ENCODE assay signal across 9 cellular contexts in the genomic region with DNA sequence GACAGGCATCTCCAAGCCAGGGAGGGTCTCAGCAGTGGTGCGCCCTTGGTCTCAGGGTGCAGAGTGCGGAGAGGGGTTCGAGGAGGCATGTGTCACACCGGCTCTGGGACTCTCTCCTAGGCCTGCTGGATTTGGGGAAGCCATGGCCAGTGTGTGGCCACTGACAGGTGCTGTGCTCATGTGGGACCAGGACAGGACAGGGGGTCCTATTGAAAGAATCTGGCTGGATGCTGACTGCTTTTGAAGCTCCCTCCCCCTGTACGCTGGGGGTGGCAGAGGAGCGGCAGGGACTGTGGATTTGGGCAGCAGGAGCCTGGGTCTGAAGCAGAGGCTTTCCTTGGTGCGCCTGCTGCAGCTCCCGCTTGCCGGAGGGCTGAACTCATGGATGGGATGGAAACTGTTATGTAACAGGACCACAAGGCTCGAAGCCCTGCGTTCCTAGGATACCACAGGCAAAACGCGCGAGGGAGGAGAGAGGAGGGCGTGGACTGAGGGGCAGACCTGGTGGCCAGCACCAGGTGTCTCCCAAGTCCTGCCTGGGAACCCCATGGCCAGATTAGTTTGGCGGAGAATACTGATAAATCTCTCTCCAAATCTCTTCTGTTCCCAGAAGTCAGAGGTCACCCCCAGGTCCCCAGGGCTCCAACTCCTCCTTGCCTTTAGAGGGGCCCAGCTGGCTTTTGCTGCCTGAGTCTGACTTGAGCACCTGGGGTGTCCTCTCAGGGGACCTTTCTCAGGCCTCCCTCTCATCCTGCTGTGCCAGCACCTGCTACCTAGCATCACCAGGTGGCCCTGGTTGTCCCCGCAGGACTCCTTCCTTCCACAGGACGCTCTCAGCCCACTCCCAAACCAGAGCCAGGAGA. TPM values are rescaled to one million over a fixed set of nuclear protein-coding genes. Genes with fewer than 3 reads are reported as not detected.
A peak's percentile ranks its signal among the peaks of the same experiment; 100 is the strongest.
DNase-seq lines count a peak whose midpoint lies in the region; ATAC-seq and TF ChIP-seq lines count a peak whose summit lies in the region.
"Had no signal": no experiment of that assay in that cellular context is flagged by ENCODE, and none has a peak within 500 bp of the region (broad histone marks: within the 10 kb centered on the region; RNA-seq: fewer than 3 reads in every experiment).

No MANE protein-coding gene starts in this region.

- H3K27me3 ChIP-seq in left lung (no peaks in the 10 kb centered on the region), thyroid gland (no peaks in the 10 kb centered on the region)

- peaks cover 70% of the 10 kb centered on the region for H3K4me1 Mint-ChIP-seq in brain

- peak overlapping the region; percentile 17 to 34 for H3K4me3 ChIP-seq in left lung
- H3K4me3 ChIP-seq in thyroid gland (replicated peaks in 1 of 3) = peak overlapping the region in 1 of 3 donors; percentile 19

- H3K36me3 ChIP-seq in left lung = no peaks in the 10 kb centered on the region
- no peaks in the 10 kb centered on the region for H3K36me3 ChIP-seq in thyroid gland

- intact Hi-C loops in left lung (cut with DNase I) = no loop called here
- intact Hi-C loops in thyroid gland (cut with DNase I) = no loop called here

- no peak for TF ChIP-seq POLR2A in thyroid gland (IDR thresholded peaks at IDR 0.05)

- peak; percentile 71 for ATAC-seq in left lung
- ATAC-seq in HG03432 (IDR thresholded peaks at IDR 0.05; ENCODE audit: unreplicated experiment) = no peak
- no peak for ATAC-seq in HG03159 (IDR thresholded peaks at IDR 0.05; ENCODE audit: unreplicated experiment)

- peak overlapping the region; percentile 52 to 97 (median 94) for H3K27ac Mint-ChIP-seq in brain
- H3K27ac Mint-ChIP-seq: stimulated activated naive CD8-positive, alpha-beta T cell treated with anti-CD3 and anti-CD28 coated beads, Interleukin-15, Interleukin-2, amounts not matched to agents 100 ng/mL and 50 ng/mL, for 24 hours had no signal

- H3K9me3 ChIP-seq in left lung = no peaks in the 10 kb centered on the region
- H3K9me3 ChIP-seq in thyroid gland = no peaks in the 10 kb centered on the region

- H3K9me3 Mint-ChIP-seq in brain = no peaks in the 10 kb centered on the region
- H3K9me3 Mint-ChIP-seq: stimulated activated naive CD8-positive, alpha-beta T cell treated with anti-CD3 and anti-CD28 coated beads, Interleukin-15, Interleukin-2, amounts not matched to agents 100 ng/mL and 50 ng/mL, for 24 hours had no signal

- peak overlapping the region; percentile 33 to 82 (median 76) for H3K4me3 Mint-ChIP-seq in brain
- H3K4me3 Mint-ChIP-seq: stimulated activated naive CD8-positive, alpha-beta T cell treated with anti-CD3 and anti-CD28 coated beads, Interleukin-15, Interleukin-2, amounts not matched to agents 100 ng/mL and 50 ng/mL, for 24 hours had no signal

- peaks cover 8% of the 10 kb centered on the region for H3K27me3 Mint-ChIP-seq in brain
- H3K27me3 Mint-ChIP-seq: stimulated activated naive CD8-positive, alpha-beta T cell treated with anti-CD3 and anti-CD28 coated beads, Interleukin-15, Interleukin-2, amounts not matched to agents 100 ng/mL and 50 ng/mL, for 24 hours had no signal

- peak overlapping the region; percentile 41 to 69 for H3K27ac ChIP-seq in left lung
- peak overlapping the region; percentile 83 to 91 (median 84) for H3K27ac ChIP-seq in thyroid gland

- DNase-seq in NCI-H510A treated with DMSO at 0.1 percent for 48 hours (lab: John Stamatoyannopoulos, UW) (peak; percentile 12), NCI-H510A (lab: John Stamatoyannopoulos, UW) (no peak), left lung (peak; percentile 62 to 83), thyroid gland (peak; percentile 57 to 64)
- DNase-seq in activated CD8-positive, alpha-beta memory T cell treated with anti-CD3 and anti-CD28 coated beads for 24 hours = no peak

- 49 to 61% methylated on average over 6 to 18 of the region's 18 CpGs for WGBS in thyroid gland, 2 donors

- H3K36me3 Mint-ChIP-seq in brain = no peaks in the 10 kb centered on the region

- H3K4me1 ChIP-seq in left lung (peaks cover 13 to 29% of the 10 kb centered on the region in 2 donors), thyroid gland (peaks cover 32 to 42% of the 10 kb centered on the region in 2 donors)

- TF ChIP-seq CTCF in brain (conservative IDR thresholded peaks at IDR 0.05) (no peak), left lung (IDR thresholded peaks at IDR 0.05) (no peak), thyroid gland (IDR thresholded peaks at IDR 0.05) (no peak)

RNA-seq across cellular contexts. Expression of gene TEF, which starts 13.8 kb away (rescaled TPM):
- 27.3 TPM for polyA plus RNA-seq in brain (ENCODE audit: insufficient read depth, low read depth, low replicate concordance)
- total RNA-seq in left lung (10 to 100 TPM; 10.2 to 17.3 TPM), thyroid gland (10 to 100 TPM; 15.9 to 41.1 (median 22.9) TPM)

Comparison
In these comparisons a context has a peak if more than half of its experiments do, and no peak if none do; other contexts are left out.
1. DNase-seq: peak in NCI-H510A treated with DMSO at 0.1 percent for 48 hours (single experiment), left lung (2 of 2) and thyroid gland (2 of 2); none in NCI-H510A (single experiment) and activated CD8-positive, alpha-beta memory T cell treated with anti-CD3 and anti-CD28 coated beads for 24 hours (single experiment).